Comparison of ENCODE assay signal across 21 cellular contexts in genomic region chr1:222106369-222106768, GRCh38.
DNase-seq lines count a peak whose midpoint lies in the region; ATAC-seq lines count a peak whose summit lies in the region.
"Had no signal": no experiment of that assay in that cellular context is flagged by ENCODE, and none has a peak within 500 bp of the region (broad histone marks: within the 10 kb centered on the region; RNA-seq: fewer than 3 reads in every experiment).

No MANE protein-coding gene starts in this region.

- ATAC-seq in Right ventricle myocardium inferior: peak; percentile 67
- ATAC-seq in HG03565 (IDR thresholded peaks at IDR 0.05; ENCODE audit: unreplicated experiment): no peak
- ATAC-seq: activated CD8-positive, alpha-beta T cell treated with anti-CD3 and anti-CD28 coated beads for 36 hours; stimulated activated naive B cell treated with anti-CD40 and anti-IgM and Interleukin-4, amounts not matched to agents 10 μg/mL and 1 μg/mL and 100 μg/mL, for 72 hours had no signal

- intact Hi-C loops in Right ventricle myocardium inferior (cut with DNase I): no loop called here
- intact Hi-C loops in cardiac septum (cut with DNase I): no loop called here

- DNase-seq in Right ventricle myocardium inferior (ENCODE audit: missing footprints) (no peak), cardiac septum (ENCODE audit: low spot score) (no peak), M059J (ENCODE audit: low read depth) (peak; percentile 7), SK-N-DZ (ENCODE audit: low spot score) (peak; percentile 43), retina (peak; percentile 23), 8988T (no peak), T-helper 2 cell (no peak)
- DNase-seq: activated CD8-positive, alpha-beta memory T cell treated with anti-CD3 and anti-CD28 coated beads, Interleukin-2, amount 50 U/mL, for 48 hours; activated CD8-positive, alpha-beta T cell treated with anti-CD3 and anti-CD28 coated beads for 36 hours; activated naive CD4-positive, alpha-beta T cell treated with anti-CD3 and anti-CD28 coated beads, Interleukin-2, amount 10 ng/mL, durations not matched to agents 7 days and 5 days; adrenal gland; erythroblast; GF-D8; HFFc6; kidney; NCI-H187 treated with DMSO at 0.1 percent for 48 hours; NCI-H446; OCI-M1; stimulated activated naive B cell treated with anti-CD40 and anti-IgM and Interleukin-4, amounts not matched to agents 10 μg/mL and 1 μg/mL and 100 μg/mL, for 72 hours; substantia nigra had no signal

Comparison
In these comparisons a context has a peak if more than half of its experiments do, and no peak if none do; other contexts are left out.
1. DNase-seq: peak in M059J (single experiment), SK-N-DZ (single experiment) and retina (single experiment); none in Right ventricle myocardium inferior (single experiment), cardiac septum (single experiment), 8988T (single experiment) and T-helper 2 cell (0 of 5).